Comparison of ENCODE assay signal across 1 cellular context in genomic region chr14:49893309-49894213, GRCh38.
TF ChIP-seq lines count a peak whose summit lies in the region.

No MANE protein-coding gene starts in this region.

TF ChIP-seq in HepG2, 621 proteins besides CTCF, POLR2A, EP300 and RAD21 (continued from another document):
- TF ChIP-seq ZNF318 (CRISPR knock-in tag; IDR thresholded peaks at IDR 0.05), result no peak
- no peak for TF ChIP-seq HOXD1 (CRISPR knock-in tag; IDR thresholded peaks at IDR 0.05)
- TF ChIP-seq NCOA1 (CRISPR knock-in tag; IDR thresholded peaks at IDR 0.05), result no peak
- TF ChIP-seq ZNF768 (CRISPR knock-in tag; IDR thresholded peaks at IDR 0.05), result no peak
- no peak for TF ChIP-seq PRPF4 (IDR thresholded peaks at IDR 0.05; ENCODE audit: low read depth, low read length, poor library complexity, severe bottlenecking)
- no peak for TF ChIP-seq ZNF788 (CRISPR knock-in tag; IDR thresholded peaks at IDR 0.05; ENCODE audit: borderline replicate concordance)
- TF ChIP-seq ZFX (CRISPR knock-in tag; IDR thresholded peaks at IDR 0.05; ENCODE audit: low read depth), result peak; percentile 2; the same call in 1 of the 2 replicates
- TF ChIP-seq ARNTL (CRISPR knock-in tag; IDR thresholded peaks at IDR 0.05), result no peak
- TF ChIP-seq, protein P1, sequence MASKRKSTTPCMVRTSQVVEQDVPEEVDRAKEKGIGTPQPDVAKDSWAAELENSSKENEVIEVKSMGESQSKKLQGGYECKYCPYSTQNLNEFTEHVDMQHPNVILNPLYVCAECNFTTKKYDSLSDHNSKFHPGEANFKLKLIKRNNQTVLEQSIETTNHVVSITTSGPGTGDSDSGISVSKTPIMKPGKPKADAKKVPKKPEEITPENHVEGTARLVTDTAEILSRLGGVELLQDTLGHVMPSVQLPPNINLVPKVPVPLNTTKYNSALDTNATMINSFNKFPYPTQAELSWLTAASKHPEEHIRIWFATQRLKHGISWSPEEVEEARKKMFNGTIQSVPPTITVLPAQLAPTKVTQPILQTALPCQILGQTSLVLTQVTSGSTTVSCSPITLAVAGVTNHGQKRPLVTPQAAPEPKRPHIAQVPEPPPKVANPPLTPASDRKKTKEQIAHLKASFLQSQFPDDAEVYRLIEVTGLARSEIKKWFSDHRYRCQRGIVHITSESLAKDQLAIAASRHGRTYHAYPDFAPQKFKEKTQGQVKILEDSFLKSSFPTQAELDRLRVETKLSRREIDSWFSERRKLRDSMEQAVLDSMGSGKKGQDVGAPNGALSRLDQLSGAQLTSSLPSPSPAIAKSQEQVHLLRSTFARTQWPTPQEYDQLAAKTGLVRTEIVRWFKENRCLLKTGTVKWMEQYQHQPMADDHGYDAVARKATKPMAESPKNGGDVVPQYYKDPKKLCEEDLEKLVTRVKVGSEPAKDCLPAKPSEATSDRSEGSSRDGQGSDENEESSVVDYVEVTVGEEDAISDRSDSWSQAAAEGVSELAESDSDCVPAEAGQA (IDR thresholded peaks at IDR 0.05; ENCODE audit: low read depth), result no peak
- TF ChIP-seq, protein P1 (CRISPR knock-in tag; IDR thresholded peaks at IDR 0.05; ENCODE audit: borderline replicate concordance), result no peak
- TF ChIP-seq TARDBP (CRISPR knock-in tag; IDR thresholded peaks at IDR 0.05), result no peak
- TF ChIP-seq CHD2 (IDR thresholded peaks at IDR 0.05; ENCODE audit: low read depth, low read length), result no peak
- TF ChIP-seq DMAP1 (CRISPR knock-in tag; IDR thresholded peaks at IDR 0.05), result no peak
- TF ChIP-seq, protein P2, sequence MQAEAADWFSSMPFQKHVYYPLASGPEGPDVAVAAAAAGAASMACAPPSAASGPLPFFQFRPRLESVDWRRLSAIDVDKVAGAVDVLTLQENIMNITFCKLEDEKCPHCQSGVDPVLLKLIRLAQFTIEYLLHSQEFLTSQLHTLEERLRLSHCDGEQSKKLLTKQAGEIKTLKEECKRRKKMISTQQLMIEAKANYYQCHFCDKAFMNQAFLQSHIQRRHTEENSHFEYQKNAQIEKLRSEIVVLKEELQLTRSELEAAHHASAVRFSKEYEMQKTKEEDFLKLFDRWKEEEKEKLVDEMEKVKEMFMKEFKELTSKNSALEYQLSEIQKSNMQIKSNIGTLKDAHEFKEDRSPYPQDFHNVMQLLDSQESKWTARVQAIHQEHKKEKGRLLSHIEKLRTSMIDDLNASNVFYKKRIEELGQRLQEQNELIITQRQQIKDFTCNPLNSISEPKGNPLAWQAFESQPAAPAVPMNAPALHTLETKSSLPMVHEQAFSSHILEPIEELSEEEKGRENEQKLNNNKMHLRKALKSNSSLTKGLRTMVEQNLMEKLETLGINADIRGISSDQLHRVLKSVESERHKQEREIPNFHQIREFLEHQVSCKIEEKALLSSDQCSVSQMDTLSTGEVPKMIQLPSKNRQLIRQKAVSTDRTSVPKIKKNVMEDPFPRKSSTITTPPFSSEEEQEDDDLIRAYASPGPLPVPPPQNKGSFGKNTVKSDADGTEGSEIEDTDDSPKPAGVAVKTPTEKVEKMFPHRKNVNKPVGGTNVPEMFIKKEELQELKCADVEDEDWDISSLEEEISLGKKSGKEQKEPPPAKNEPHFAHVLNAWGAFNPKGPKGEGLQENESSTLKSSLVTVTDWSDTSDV (CRISPR knock-in tag; IDR thresholded peaks at IDR 0.05), result no peak
- TF ChIP-seq ZNF761 (CRISPR knock-in tag; conservative IDR thresholded peaks at IDR 0.05), result no peak
- no peak for TF ChIP-seq ZNF841 (CRISPR knock-in tag; IDR thresholded peaks at IDR 0.05; ENCODE audit: borderline replicate concordance)
- TF ChIP-seq SOX6 (IDR thresholded peaks at IDR 0.05), result no peak
- TF ChIP-seq SOX6 (CRISPR knock-in tag; IDR thresholded peaks at IDR 0.05), result no peak
- no peak for TF ChIP-seq TFAP4 (IDR thresholded peaks at IDR 0.05; ENCODE audit: borderline replicate concordance, low read depth)
